In genomic region chr17:17820046-17820445, GRCh38 we compare ENCODE assay signal across 2 cellular contexts.
TF ChIP-seq lines count a peak whose summit lies in the region.

No MANE protein-coding gene starts in this region.

TF ChIP-seq in liver, 16 proteins besides CTCF, POLR2A, EP300 and RAD21:
- no peak for TF ChIP-seq HNF4G (IDR thresholded peaks at IDR 0.05)
- TF ChIP-seq FOXA2 (IDR thresholded peaks at IDR 0.05): no peak
- no peak for TF ChIP-seq NR2F2 (IDR thresholded peaks at IDR 0.05)
- no peak for TF ChIP-seq EGR1 (IDR thresholded peaks at IDR 0.05; ENCODE audit: low read depth in 2 of 2)
- no peak for TF ChIP-seq GABPA (IDR thresholded peaks at IDR 0.05 in 1 of 2, conservative IDR thresholded peaks at IDR 0.05 in 1 of 2)
- TF ChIP-seq FOXA1 (IDR thresholded peaks at IDR 0.05): no peak
- TF ChIP-seq HNF4A (conservative IDR thresholded peaks at IDR 0.05): no peak
- no peak for TF ChIP-seq JUND (IDR thresholded peaks at IDR 0.05)
- TF ChIP-seq MAX (IDR thresholded peaks at IDR 0.05): no peak
- no peak for TF ChIP-seq SP1 (IDR thresholded peaks at IDR 0.05)
- no peak for TF ChIP-seq TAF1 (conservative IDR thresholded peaks at IDR 0.05)
- TF ChIP-seq REST (IDR thresholded peaks at IDR 0.05): no peak
- TF ChIP-seq RXRA (IDR thresholded peaks at IDR 0.05): no peak
- TF ChIP-seq ATF3 (IDR thresholded peaks at IDR 0.05): no peak
- no peak for TF ChIP-seq YY1 (IDR thresholded peaks at IDR 0.05)
- no peak for TF ChIP-seq ZBTB33 (IDR thresholded peaks at IDR 0.05)

TF ChIP-seq in HepG2, 621 proteins besides CTCF, POLR2A, EP300 and RAD21:
- TF ChIP-seq POLR2AphosphoS5 (IDR thresholded peaks at IDR 0.05; ENCODE audit: low read depth, low read length): no peak
- TF ChIP-seq HNF4G (IDR thresholded peaks at IDR 0.05; ENCODE audit: borderline replicate concordance, low read depth, low read length): no peak
- TF ChIP-seq HNF4G (CRISPR knock-in tag; IDR thresholded peaks at IDR 0.05; ENCODE audit: borderline replicate concordance, low read depth): no peak
- no peak for TF ChIP-seq ZFP90 (CRISPR knock-in tag; IDR thresholded peaks at IDR 0.05; ENCODE audit: borderline replicate concordance)
- TF ChIP-seq ZBTB7A (CRISPR knock-in tag; IDR thresholded peaks at IDR 0.05): no peak
- TF ChIP-seq ZFY (CRISPR knock-in tag; IDR thresholded peaks at IDR 0.05): no peak
- no peak for TF ChIP-seq DMAP1 (CRISPR knock-in tag; IDR thresholded peaks at IDR 0.05)
- TF ChIP-seq SNAPC2 (CRISPR knock-in tag; IDR thresholded peaks at IDR 0.05): no peak
- TF ChIP-seq FOSL2 (CRISPR knock-in tag; IDR thresholded peaks at IDR 0.05): no peak
- TF ChIP-seq ZNF567 (CRISPR knock-in tag; IDR thresholded peaks at IDR 0.05; ENCODE audit: borderline replicate concordance): no peak
- no peak for TF ChIP-seq HMGA1 (CRISPR knock-in tag; conservative IDR thresholded peaks at IDR 0.05)
- TF ChIP-seq DNMT1 (CRISPR knock-in tag; IDR thresholded peaks at IDR 0.05): no peak
- no peak for TF ChIP-seq ZNF614 (CRISPR knock-in tag; IDR thresholded peaks at IDR 0.05; ENCODE audit: borderline replicate concordance)
- no peak for TF ChIP-seq GLMP (CRISPR knock-in tag; IDR thresholded peaks at IDR 0.05; ENCODE audit: borderline replicate concordance)
- TF ChIP-seq MTF1 (CRISPR knock-in tag; IDR thresholded peaks at IDR 0.05): no peak
